ENCODE assay signal across 16 cellular contexts in genomic region chr2:113796592-113797180, GRCh38. TPM values are rescaled to one million over a fixed set of nuclear protein-coding genes. Genes with fewer than 3 reads are reported as not detected.
A peak's percentile ranks its signal among the peaks of the same experiment; 100 is the strongest.
DNase-seq lines count a peak whose midpoint lies in the region; ATAC-seq and TF ChIP-seq lines count a peak whose summit lies in the region.
"Had no signal": no experiment of that assay in that cellular context is flagged by ENCODE, and none has a peak within 500 bp of the region (broad histone marks: within the 10 kb centered on the region; RNA-seq: fewer than 3 reads in every experiment).

No MANE protein-coding gene starts in this region.

- peak; percentile 18 for ATAC-seq in mucosa of descending colon
- ATAC-seq: GM12878 had no signal

- TF ChIP-seq CTCF in hepatocyte (IDR thresholded peaks at IDR 0.05; ENCODE audit: poor library complexity) (no peak), mucosa of descending colon (IDR thresholded peaks at IDR 0.05) (no peak), adrenal gland (IDR thresholded peaks at IDR 0.05) (no peak), stomach (IDR thresholded peaks at IDR 0.05) (no peak)

- peaks cover 21% of the 10 kb centered on the region for H3K4me1 ChIP-seq in HAP-1
- peaks cover 5% of the 10 kb centered on the region for H3K4me1 ChIP-seq in hepatocyte (ENCODE audit: insufficient read depth)
- no peaks in the 10 kb centered on the region for H3K4me1 ChIP-seq in mucosa of descending colon (ENCODE audit: low read depth)
- peaks cover 6 to 7% of the 10 kb centered on the region in 2 donors for H3K4me1 ChIP-seq in adrenal gland (replicated peaks in 1 of 2)
- H3K4me1 ChIP-seq in stomach, result peaks cover 0 to 1% (median 0%) of the 10 kb centered on the region in 4 donors

- H3K36me3 ChIP-seq in HAP-1 (replicated peaks) (no peaks in the 10 kb centered on the region), hepatocyte (replicated peaks; ENCODE audit: insufficient read depth, low read depth) (no peaks in the 10 kb centered on the region), mucosa of descending colon (ENCODE audit: low read depth) (no peaks in the 10 kb centered on the region), adrenal gland (replicated peaks in 1 of 2) (no peaks in the 10 kb centered on the region), stomach (no peaks in the 10 kb centered on the region)

- 0 out of 2 replicates have a peak, but pooled peaks cover 2% of the 10 kb centered on the region for H3K27me3 ChIP-seq in HAP-1 (ENCODE audit: low read depth)
- no peaks in the 10 kb centered on the region for H3K27me3 ChIP-seq in hepatocyte
- no peaks in the 10 kb centered on the region for H3K27me3 ChIP-seq in adrenal gland
- no peaks in the 10 kb centered on the region for H3K27me3 ChIP-seq in stomach

- H3K4me3 ChIP-seq in HAP-1 (no peak overlapping the region), hepatocyte (no peak overlapping the region), mucosa of descending colon (no peak overlapping the region), adrenal gland (no peak overlapping the region), stomach (no peak overlapping the region)
- H3K4me3 ChIP-seq: GM12878 had no signal

- no peak overlapping the region for H2AFZ ChIP-seq in hepatocyte

- intact Hi-C loops in mucosa of descending colon (cut with DNase I, micrococcal nuclease), result no loop called here
- intact Hi-C loops in adrenal gland (cut with DNase I), result no loop called here
- intact Hi-C loops in stomach (cut with DNase I; ENCODE audit: low total_unique reads), result no loop called here

- no peaks in the 10 kb centered on the region for H3K79me2 ChIP-seq in hepatocyte

- TF ChIP-seq POLR2A in adrenal gland (IDR thresholded peaks at IDR 0.05) (no peak), stomach (IDR thresholded peaks at IDR 0.05) (no peak)

- H3K4me2 ChIP-seq in hepatocyte, result no peak overlapping the region

- DNase-seq in HAP-1 (ENCODE audit: low spot score in 2 of 2) (peak; percentile 28 to 78), hepatocyte (ENCODE audit: low spot score) (no peak), mucosa of descending colon (no peak), adrenal gland (no peak), HUDEP-2 (lab: John Stamatoyannopoulos, UW; ENCODE audit: unreplicated experiment in 76 of 76) (no peak), NCI-H1417 (lab: John Stamatoyannopoulos, UW) (no peak), stomach (no peak)
- DNase-seq: C1 segment of cervical spinal cord; CD4-positive, alpha-beta memory T cell; COR-L47; DMS153; DND-41; GDM1; GOT3; HCEC 1CT had no signal

- H3K27ac ChIP-seq in hepatocyte, result peak overlapping the region; percentile 4
- H3K27ac ChIP-seq in adrenal gland, result no peak overlapping the region
- H3K27ac ChIP-seq in stomach, result no peak overlapping the region

- in situ Hi-C loops in HAP-1 (cut with MboI; ENCODE audit: low sequenced_read_pairs), result no loop called here

- no peaks in the 10 kb centered on the region for H3K9me2 ChIP-seq in hepatocyte (replicated peaks; ENCODE audit: insufficient read depth)

- no peaks in the 10 kb centered on the region for H4K20me1 ChIP-seq in hepatocyte (ENCODE audit: insufficient read depth, poor library complexity, severe bottlenecking)

- TF ChIP-seq EP300 in stomach (IDR thresholded peaks at IDR 0.05), result no peak

- 46% methylated on average over 6 of the region's 6 CpGs for WGBS in hepatocyte (ENCODE audit: low lambda C conversion rate, missing lambda C conversion rate)
- WGBS in adrenal gland, 4 donors, result 78 to 83% (median 80%) methylated on average over 6 of the region's 6 CpGs
- 44 to 59% (median 47%) methylated on average over 6 of the region's 6 CpGs for WGBS in stomach, 5 donors

- H3K9me3 ChIP-seq in HAP-1 (no peaks in the 10 kb centered on the region), hepatocyte (ENCODE audit: low read depth) (no peaks in the 10 kb centered on the region), mucosa of descending colon (no peaks in the 10 kb centered on the region), adrenal gland (replicated peaks in 1 of 3) (no peaks in the 10 kb centered on the region), stomach (no peaks in the 10 kb centered on the region)

RNA-seq across cellular contexts. Expression of gene SLC35F5, which starts 40.2 kb away (rescaled TPM):
- total RNA-seq in hepatocyte (132 and 145 TPM in 2 replicates), mucosa of descending colon (100 to 1,000 TPM in 2 of 3 donors, 10 to 100 TPM in 1; 78.8 to 132 (median 125) TPM), adrenal gland (100 to 1,000 TPM; 124 to 466 (median 241) TPM), stomach (100 to 1,000 TPM in 3 of 5 donors, 10 to 100 TPM in 2; 91.7 to 399 (median 108) TPM)
- polyA plus RNA-seq in hepatocyte (67.5 and 69.4 TPM in 2 replicates), adrenal gland (100 to 1,000 TPM in 1 of 3 donors, 10 to 100 TPM in 2; 22.5 to 141 (median 49.9) TPM), stomach (10 to 100 TPM in 2 of 3 donors, 1 to 10 TPM in 1; 8.7 to 15.1 (median 12.5) TPM)

Comparison
In these comparisons a context has a peak if more than half of its experiments do, and no peak if none do; other contexts are left out.
1. DNase-seq: peak in HAP-1 (2 of 2); none in hepatocyte (single experiment), mucosa of descending colon (0 of 3), adrenal gland (0 of 7), HUDEP-2 (0 of 76), NCI-H1417 (0 of 3) and stomach (single experiment).